ENCODE assay signal across 22 cellular contexts in genomic region chr1:22848374-22848773, GRCh38.
A peak's percentile ranks its signal among the peaks of the same experiment; 100 is the strongest.
DNase-seq lines count a peak whose midpoint lies in the region; ATAC-seq, FAIRE-seq and TF ChIP-seq lines count a peak whose summit lies in the region.
"Had no signal": no experiment of that assay in that cellular context is flagged by ENCODE, and none has a peak within 500 bp of the region (broad histone marks: within the 10 kb centered on the region; RNA-seq: fewer than 3 reads in every experiment).

No MANE protein-coding gene starts in this region.

- H3K27ac Mint-ChIP-seq in mesothelial cell of epicardium (peak overlapping the region; percentile 87), Calu3 (ENCODE audit: unreplicated experiment) (no peak overlapping the region)
- H3K27ac Mint-ChIP-seq in activated CD4-positive, alpha-beta memory T cell treated with anti-CD3 and anti-CD28 coated beads for 36 hours, result no peak overlapping the region
- H3K27ac Mint-ChIP-seq: CD4-positive, alpha-beta memory T cell; HFFc6 had no signal

- H3K4me1 Mint-ChIP-seq in mesothelial cell of epicardium (peaks cover 66% of the 10 kb centered on the region), Calu3 (ENCODE audit: low read depth, unreplicated experiment) (peaks cover 9% of the 10 kb centered on the region)
- H3K4me1 Mint-ChIP-seq in activated CD4-positive, alpha-beta memory T cell treated with anti-CD3 and anti-CD28 coated beads for 36 hours (ENCODE audit: low read depth), result no peaks in the 10 kb centered on the region

- in situ Hi-C loops in K562 (cut with MboI), result no loop called here

- no peak overlapping the region for H3K4me2 ChIP-seq in K562 (ENCODE audit: insufficient read depth, low read length)
- H3K4me2 ChIP-seq: BLaER1 had no signal

- CTCF ChIA-PET in K562 (lab: Yijun Ruan, JAX; ENCODE audit: low intra/inter-chr PET ratio), result no interaction called here
- CTCF ChIA-PET in activated CD4-positive, alpha-beta memory T cell treated with anti-CD3 and anti-CD28 coated beads for 36 hours (lab: Charles Lee), result interaction anchor here (0.8 kb wide), 1 partner anchor 41 kb away, joined by 3 read pairs; no protein-coding TSS in a partner anchor
- CTCF ChIA-PET in Calu3 (lab: Charles Lee), result no interaction called here

- H3K27me3 Mint-ChIP-seq in mesothelial cell of epicardium (ENCODE audit: low read depth), result no peaks in the 10 kb centered on the region
- peaks cover 17% of the 10 kb centered on the region for H3K27me3 Mint-ChIP-seq in activated CD4-positive, alpha-beta memory T cell treated with anti-CD3 and anti-CD28 coated beads for 36 hours
- no peaks in the 10 kb centered on the region for H3K27me3 Mint-ChIP-seq in Calu3 (ENCODE audit: unreplicated experiment)

- no TSS peak for BruUV-seq in K562 (replicated peaks; lab: Mats Ljungman, UMichigan)
- BruUV-seq in Calu3 (replicated peaks; lab: Mats Ljungman, UMichigan), result no TSS peak

- no peak for ATAC-seq in K562
- ATAC-seq: PC-3 had no signal

- no peak overlapping the region for H3K4me3 Mint-ChIP-seq in mesothelial cell of epicardium
- no peak overlapping the region for H3K4me3 Mint-ChIP-seq in activated CD4-positive, alpha-beta memory T cell treated with anti-CD3 and anti-CD28 coated beads for 36 hours
- H3K4me3 Mint-ChIP-seq in Calu3 (ENCODE audit: low read depth, unreplicated experiment), result no peak overlapping the region
- H3K4me3 Mint-ChIP-seq: CD4-positive, alpha-beta memory T cell; HFFc6 had no signal

- DNase-seq in GM12865 (ENCODE audit: low read depth) (peak; percentile 21), RPMI7951 (ENCODE audit: low read depth) (peak; percentile 22), K562 (ENCODE audit: extremely low read depth in 1 of 4, low spot score in 3 of 4) (no peak), mesothelial cell of epicardium (ENCODE audit: low spot score in 2 of 2, unreplicated experiment in 2 of 2) (no peak), iPS-NIHi7 (ENCODE audit: extremely low spot score) (no peak), Calu3 (no peak), ascending aorta (ENCODE audit: low spot score in 2 of 2) (no peak)
- no peak for DNase-seq in activated CD4-positive, alpha-beta memory T cell treated with anti-CD3 and anti-CD28 coated beads for 36 hours
- DNase-seq: CD4-positive, alpha-beta memory T cell; H7; HFFc6; IMR-90; Karpas-422; MG63; NCI-H1048; NCI-H2081; NCI-H2171 treated with DMSO at 0.1 percent for 48 hours; PC-3; SW 1271 had no signal

- intact Hi-C loops in K562 (cut with micrococcal nuclease), result no loop called here
- intact Hi-C loops in activated CD4-positive, alpha-beta memory T cell treated with anti-CD3 and anti-CD28 coated beads for 36 hours (cut with micrococcal nuclease), result no loop called here
- intact Hi-C loops in Calu3 (cut with micrococcal nuclease; ENCODE audit: unreplicated experiment), result no loop called here
- intact Hi-C loops in ascending aorta (cut with DNase I), result no loop called here

- no peak for TF ChIP-seq EP300 in K562 (IDR thresholded peaks at IDR 0.05; ENCODE audit: low read length)

- POLR2A ChIA-PET in K562 (lab: Yijun Ruan, JAX), result interaction anchor here (0.6 to 1.2 kb wide), 5 partner anchors 14 to 78 kb away, joined by 3 to 5 read pairs (median 4); no protein-coding TSS in a partner anchor
- POLR2A ChIA-PET in activated CD4-positive, alpha-beta memory T cell treated with anti-CD3 and anti-CD28 coated beads for 36 hours (lab: Charles Lee), result no interaction called here

- H3K36me3 ChIP-seq in K562 (ENCODE audit: control insufficient read depth, insufficient read depth, low read length) (no peaks in the 10 kb centered on the region), ascending aorta (no peaks in the 10 kb centered on the region)
- H3K36me3 ChIP-seq: BLaER1, MG63, SJSA1 had no signal

- FAIRE-seq in K562 (lab: Jason Lieb, UNC), result no peak
- FAIRE-seq: HTR-8/SVneo had no signal

- H3K36me3 Mint-ChIP-seq in mesothelial cell of epicardium, result peaks cover 5% of the 10 kb centered on the region
- no peaks in the 10 kb centered on the region for H3K36me3 Mint-ChIP-seq in activated CD4-positive, alpha-beta memory T cell treated with anti-CD3 and anti-CD28 coated beads for 36 hours
- H3K36me3 Mint-ChIP-seq in Calu3 (ENCODE audit: insufficient read depth, unreplicated experiment), result no peaks in the 10 kb centered on the region
- H3K36me3 Mint-ChIP-seq: CD4-positive, alpha-beta memory T cell had no signal

- H3K4me3 ChIP-seq in GM12865 (ENCODE audit: low read depth, low read length) (no peak overlapping the region), K562 (no peak overlapping the region), ascending aorta (no peak overlapping the region)
- H3K4me3 ChIP-seq: BLaER1, MG63, SJSA1 had no signal

- no peaks in the 10 kb centered on the region for H3K9me1 ChIP-seq in K562 (ENCODE audit: control insufficient read depth, insufficient read depth, low read length)

- H3K4me1 ChIP-seq in K562 (replicated peaks in 1 of 2; ENCODE audit: control insufficient read depth in 2 of 2, insufficient read depth in 2 of 2, low read length in 2 of 2) (no peaks in the 10 kb centered on the region), ascending aorta (no peaks in the 10 kb centered on the region)
- H3K4me1 ChIP-seq: SJSA1 had no signal

- no peak overlapping the region for H3K27ac ChIP-seq in K562 (ENCODE audit: extremely low read depth, low read depth, low read length)
- no peak overlapping the region for H3K27ac ChIP-seq in ascending aorta
- H3K27ac ChIP-seq: BLaER1, SJSA1 had no signal

- 4% methylated on average over 4 of the region's 4 CpGs for WGBS in K562 (ENCODE audit: insufficient coverage, low coverage, missing lambda C conversion rate)

- H3K9me3 ChIP-seq in K562 (replicated peaks; ENCODE audit: control insufficient read depth, insufficient read depth, low read depth, low read length) (no peaks in the 10 kb centered on the region), ascending aorta (no peaks in the 10 kb centered on the region)
- H3K9me3 ChIP-seq: BLaER1, MG63, SJSA1 had no signal

- H4K20me1 ChIP-seq in K562 (replicated peaks; ENCODE audit: control insufficient read depth, insufficient read depth, low read length), result peaks cover under 1% of the 10 kb centered on the region; the same call in 1 of the 2 replicates
- H4K20me1 ChIP-seq: BLaER1 had no signal

- no peak overlapping the region for H2AFZ ChIP-seq in K562 (ENCODE audit: low read depth, low read length)

- H3K27me3 ChIP-seq in K562 (ENCODE audit: control insufficient read depth in 2 of 2, insufficient read depth in 2 of 2, low read length in 2 of 2) (peaks cover 34 to 95% of the 10 kb centered on the region in 2 experiments), ascending aorta (no peaks in the 10 kb centered on the region)
- H3K27me3 ChIP-seq: BLaER1, MG63 had no signal

- TF ChIP-seq POLR2A in K562 (conservative IDR thresholded peaks at IDR 0.05), result no peak

- no peak overlapping the region for H3K9ac ChIP-seq in K562 (ENCODE audit: insufficient read depth in 1 of 2, low read depth in 2 of 2, low read length in 2 of 2)
- H3K9ac ChIP-seq: BLaER1 had no signal

- H3K9me3 Mint-ChIP-seq in mesothelial cell of epicardium, result no peaks in the 10 kb centered on the region
- H3K9me3 Mint-ChIP-seq in activated CD4-positive, alpha-beta memory T cell treated with anti-CD3 and anti-CD28 coated beads for 36 hours, result no peaks in the 10 kb centered on the region
- no peaks in the 10 kb centered on the region for H3K9me3 Mint-ChIP-seq in Calu3 (ENCODE audit: low read depth, unreplicated experiment)
- H3K9me3 Mint-ChIP-seq: CD4-positive, alpha-beta memory T cell had no signal

- no peak for TF ChIP-seq RAD21 in K562 (CRISPR knock-in tag; conservative IDR thresholded peaks at IDR 0.05 in 1 of 2, IDR thresholded peaks at IDR 0.05 in 1 of 2)

- TF ChIP-seq CTCF in GM12865 (IDR thresholded peaks at IDR 0.05; ENCODE audit: insufficient read depth, low read depth, low read length, missing control alignments), result no peak
- TF ChIP-seq CTCF in K562 (IDR thresholded peaks at IDR 0.05 in 2 of 3, conservative IDR thresholded peaks at IDR 0.05 in 1 of 3; ENCODE audit: insufficient read depth in 2 of 3, low read depth in 1 of 3, low read length in 3 of 3), result no peak
- TF ChIP-seq CTCF in mesothelial cell of epicardium (IDR thresholded peaks at IDR 0.05; ENCODE audit: unreplicated experiment), result no peak
- no peak for TF ChIP-seq CTCF in Calu3 (IDR thresholded peaks at IDR 0.05; ENCODE audit: unreplicated experiment)
- TF ChIP-seq CTCF in ascending aorta (IDR thresholded peaks at IDR 0.05), result no peak

- no peaks in the 10 kb centered on the region for H3K79me2 ChIP-seq in K562 (ENCODE audit: control insufficient read depth, insufficient read depth, low read length)

TF ChIP-seq in K562, 482 proteins besides CTCF, POLR2A, EP300 and RAD21 (continues in another document):
- peak; percentile 54 for TF ChIP-seq MEIS2 (IDR thresholded peaks at IDR 0.05; ENCODE audit: partially characterized antibody)
- no peak for TF ChIP-seq PBX2 (CRISPR knock-in tag; IDR thresholded peaks at IDR 0.05; ENCODE audit: low read depth)
- TF ChIP-seq PBX2 (tag; conservative IDR thresholded peaks at IDR 0.05; ENCODE audit: low read depth), result 0 out of 2 replicates have a peak, but pooled peaks have one; percentile 38
- no peak for TF ChIP-seq ZNF121 (CRISPR knock-in tag; conservative IDR thresholded peaks at IDR 0.05)

Comparison
In these comparisons a context has a peak if more than half of its experiments do, and no peak if none do; other contexts are left out.
1. DNase-seq: peak in GM12865 (single experiment) and RPMI7951 (single experiment); none in K562 (0 of 4), mesothelial cell of epicardium (0 of 2), activated CD4-positive, alpha-beta memory T cell treated with anti-CD3 and anti-CD28 coated beads for 36 hours (single experiment), iPS-NIHi7 (single experiment), Calu3 (single experiment) and ascending aorta (0 of 2).